8 cellular contexts compared by ENCODE assay signal in the genomic region with DNA sequence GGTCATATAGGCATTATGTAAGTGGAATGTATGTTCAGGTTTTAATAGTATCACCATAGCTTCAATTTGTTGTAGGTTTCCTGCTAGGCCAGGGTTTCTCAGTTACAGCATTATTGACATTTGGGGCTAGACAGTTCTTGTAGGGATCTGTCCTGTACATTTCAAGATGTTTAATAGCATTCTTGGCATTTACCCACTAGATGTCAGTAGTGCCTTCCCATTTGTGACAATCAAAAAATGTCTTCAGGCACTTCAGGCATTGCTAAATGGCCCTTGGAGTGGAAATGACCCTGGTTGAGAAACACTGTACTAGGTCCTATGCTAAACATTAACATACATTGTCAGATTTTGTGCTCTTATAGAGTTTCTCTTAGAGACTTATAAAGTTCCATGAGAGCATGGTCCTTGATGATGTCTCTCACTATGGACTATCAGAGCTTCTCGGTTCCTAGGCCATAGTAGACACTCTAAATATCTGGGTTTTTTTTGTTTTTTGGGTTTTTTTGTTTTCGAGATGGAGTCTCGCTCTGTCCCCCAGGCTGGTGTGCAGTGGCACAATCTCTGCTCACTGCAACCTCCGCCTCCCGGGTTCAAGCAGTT. TPM values are rescaled to one million over a fixed set of nuclear protein-coding genes. Genes with fewer than 3 reads are reported as not detected.
DNase-seq lines count a peak whose midpoint lies in the region; ATAC-seq and TF ChIP-seq lines count a peak whose summit lies in the region.

No MANE protein-coding gene starts in this region.

- peaks cover 33% of the 10 kb centered on the region for H3K79me1 ChIP-seq in mesenchymal stem cell (replicated peaks; ENCODE audit: low read length, poor library complexity, severe bottlenecking)

- H3K36me3 ChIP-seq in brain microvascular endothelial cell (replicated peaks): peaks cover 12% of the 10 kb centered on the region
- H3K36me3 ChIP-seq in mesenchymal stem cell (ENCODE audit: control insufficient read depth in 1 of 2, insufficient read depth in 2 of 2, low read depth in 1 of 2, low read length in 2 of 2): peaks cover 28 to 51% of the 10 kb centered on the region in 2 experiments

- H3K4me2 ChIP-seq in mesenchymal stem cell (ENCODE audit: low read length, poor library complexity, severe bottlenecking): no peak overlapping the region

- H2BK5ac ChIP-seq in mesenchymal stem cell (ENCODE audit: low read depth, low read length, poor library complexity, severe bottlenecking): no peak overlapping the region

- no peaks in the 10 kb centered on the region for H3K9me3 ChIP-seq in mesenchymal stem cell (ENCODE audit: control insufficient read depth, low read length)

- no peak overlapping the region for H4K91ac ChIP-seq in mesenchymal stem cell (ENCODE audit: low read length)

- no peak overlapping the region for H2BK120ac ChIP-seq in mesenchymal stem cell (ENCODE audit: low read depth, low read length)

- H3K23ac ChIP-seq in mesenchymal stem cell (ENCODE audit: low read length in 2 of 2): no peak overlapping the region

- H3K9ac ChIP-seq in mesenchymal stem cell (ENCODE audit: low read length): peak overlapping the region; percentile 97

- WGBS in mesenchymal stem cell: 78% methylated on average over 5 of the region's 5 CpGs

- no peak overlapping the region for H3K27ac ChIP-seq in brain microvascular endothelial cell
- no peak overlapping the region for H3K27ac ChIP-seq in mesenchymal stem cell (ENCODE audit: low read length, poor library complexity, severe bottlenecking)

- H2AK5ac ChIP-seq in mesenchymal stem cell (ENCODE audit: low read length, severe bottlenecking): no peak overlapping the region

- H4K8ac ChIP-seq in mesenchymal stem cell (ENCODE audit: low read length): no peak overlapping the region

- no peaks in the 10 kb centered on the region for H3K27me3 ChIP-seq in brain microvascular endothelial cell (replicated peaks)
- no peaks in the 10 kb centered on the region for H3K27me3 ChIP-seq in mesenchymal stem cell (ENCODE audit: control insufficient read depth in 1 of 2, insufficient read depth in 1 of 2, low read length in 2 of 2)

- H3K4ac ChIP-seq in mesenchymal stem cell (ENCODE audit: low read depth in 1 of 2, low read length in 2 of 2): no peak overlapping the region

- H2BK15ac ChIP-seq in mesenchymal stem cell (ENCODE audit: low read depth, poor library complexity, severe bottlenecking): no peak overlapping the region

- H3K4me1 ChIP-seq in mesenchymal stem cell (ENCODE audit: control insufficient read depth, insufficient read depth, low read depth, low read length): peaks cover 10% of the 10 kb centered on the region

- in situ Hi-C loops in brain microvascular endothelial cell (cut with HindIII; ENCODE audit: low pct_ligation_motif_present, low sequenced_read_pairs): no loop called here

- DNase-seq in DMS53 (lab: John Stamatoyannopoulos, UW): peak; percentile 81
- DNase-seq in HT-29 (ENCODE audit: low spot score): peak; percentile 86
- DNase-seq in NCI-H82 (lab: John Stamatoyannopoulos, UW): peak; percentile 72
- DNase-seq in brain microvascular endothelial cell: peak; percentile 54
- peak; percentile 82 for DNase-seq in mesenchymal stem cell
- no peak for DNase-seq in hypothalamus (lab: John Stamatoyannopoulos, UW)
- no peak for DNase-seq in mesenteric fat pad (ENCODE audit: low spot score)

- H3K4me3 ChIP-seq in brain microvascular endothelial cell (ENCODE audit: low read depth, low read length) (peak overlapping the region; percentile 98), mesenchymal stem cell (ENCODE audit: insufficient read depth in 1 of 2, low read depth in 1 of 2, low read length in 2 of 2) (peak overlapping the region in 1 of 2 experiments; percentile 97)

- no peak overlapping the region for H3K18ac ChIP-seq in mesenchymal stem cell (ENCODE audit: low read depth in 1 of 2, low read length in 2 of 2)

- no peak overlapping the region for H3K14ac ChIP-seq in mesenchymal stem cell (ENCODE audit: low read length in 2 of 2)

- no peak overlapping the region for H2AFZ ChIP-seq in mesenchymal stem cell (ENCODE audit: low read depth, low read length)

- ATAC-seq in GM21717 (IDR thresholded peaks at IDR 0.05; ENCODE audit: unreplicated experiment): no peak

- no peak overlapping the region for H2BK12ac ChIP-seq in mesenchymal stem cell (ENCODE audit: low read length in 2 of 2)

- peak; percentile 57 for TF ChIP-seq CTCF in brain microvascular endothelial cell (IDR thresholded peaks at IDR 0.05; ENCODE audit: low read depth, low read length, missing control alignments)

RNA-seq across cellular contexts. Expression of a gene that starts 1.4 kb away (rescaled TPM):
- 32.7 and 36.8 TPM in 2 replicates for total RNA-seq in HT-29 (2014; rRNA removed; shearing (Covaris generic))
- 5.5 TPM for polyA plus RNA-seq in mesenchymal stem cell (2013, experiment 1 of 2)
- polyA plus RNA-seq in mesenchymal stem cell (2013, experiment 2 of 2): 5.5 TPM
- not detected for total RNA-seq in mesenteric fat pad

RNA-seq across cellular contexts. Expression of a gene that starts 1.9 kb away (rescaled TPM):
- 34.7 and 44.4 TPM in 2 replicates for total RNA-seq in HT-29 (2014; rRNA removed; shearing (Covaris generic))
- 25.7 TPM for polyA plus RNA-seq in mesenchymal stem cell (2013, experiment 1 of 2)
- 24.8 TPM for polyA plus RNA-seq in mesenchymal stem cell (2013, experiment 2 of 2)
- 23.8 TPM for total RNA-seq in mesenteric fat pad

RNA-seq across cellular contexts. Expression of a gene that starts 32.8 kb away (rescaled TPM):
- 7.3 and 11.5 TPM in 2 replicates for total RNA-seq in HT-29 (2014; rRNA removed; shearing (Covaris generic))
- 19.3 TPM for polyA plus RNA-seq in mesenchymal stem cell (2013, experiment 1 of 2)
- polyA plus RNA-seq in mesenchymal stem cell (2013, experiment 2 of 2): 19.1 TPM
- 18.1 TPM for total RNA-seq in mesenteric fat pad

RNA-seq across cellular contexts. Expression of a gene that starts 41.1 kb away (rescaled TPM):
- total RNA-seq in HT-29 (2014; rRNA removed; shearing (Covaris generic)): not detected in 2 replicates
- polyA plus RNA-seq in mesenchymal stem cell (2013, experiment 1 of 2): 1.9 TPM
- 1.8 TPM for polyA plus RNA-seq in mesenchymal stem cell (2013, experiment 2 of 2)
- 0.71 TPM for total RNA-seq in mesenteric fat pad

Comparison
In these comparisons a context has a peak if more than half of its experiments do, and no peak if none do; other contexts are left out.
1. DNase-seq: peak in DMS53 (single experiment), HT-29 (single experiment), NCI-H82 (single experiment), brain microvascular endothelial cell (single experiment) and mesenchymal stem cell (single experiment); none in hypothalamus (0 of 51) and mesenteric fat pad (single experiment).
2. RNA of a gene that starts 1.4 kb away (total RNA-seq): 32.7 to 36.8 TPM in HT-29; not detected in mesenteric fat pad (single experiment); every median in the first group is over 10 times any median in the second.